Comparison of ENCODE assay signal across 8 cellular contexts in genomic region chr1:50251592-50252165, GRCh38.
A peak's percentile ranks its signal among the peaks of the same experiment; 100 is the strongest.
DNase-seq lines count a peak whose midpoint lies in the region; ATAC-seq, FAIRE-seq and TF ChIP-seq lines count a peak whose summit lies in the region.

No MANE protein-coding gene starts in this region.

- H3K4me3 ChIP-seq in kidney (ENCODE audit: low read length in 2 of 2), result no peak overlapping the region

- H3K4me3 Mint-ChIP-seq in chondrocyte (ENCODE audit: unreplicated experiment), result no peak overlapping the region

- H3K36me3 ChIP-seq in kidney (ENCODE audit: control insufficient read depth in 1 of 2, insufficient read depth in 2 of 2, low read length in 2 of 2), result no peaks in the 10 kb centered on the region

- H3K27ac Mint-ChIP-seq in chondrocyte (ENCODE audit: unreplicated experiment), result no peak overlapping the region

- H3K27ac ChIP-seq in kidney (ENCODE audit: low read depth in 2 of 2, low read length in 2 of 2), result no peak overlapping the region

- no peak for TF ChIP-seq CTCF in kidney (IDR thresholded peaks at IDR 0.05; ENCODE audit: borderline replicate concordance, extremely low read depth, insufficient read depth)
- no peak for TF ChIP-seq CTCF in chondrocyte (IDR thresholded peaks at IDR 0.05)

- peaks cover 4% of the 10 kb centered on the region for H3K9me3 Mint-ChIP-seq in chondrocyte (ENCODE audit: low read depth)

- H3K27me3 Mint-ChIP-seq in chondrocyte (ENCODE audit: low read depth), result no peaks in the 10 kb centered on the region

- H3K36me3 Mint-ChIP-seq in chondrocyte (ENCODE audit: low read depth), result no peaks in the 10 kb centered on the region

- TF ChIP-seq POLR2A in erythroblast (IDR thresholded peaks at IDR 0.05; ENCODE audit: low read length), result no peak

- DNase-seq in Ammon's horn (ENCODE audit: low spot score), result peak; percentile 10
- DNase-seq in OCI-M1 (lab: John Stamatoyannopoulos, UW), result peak; percentile 45
- no peak for DNase-seq in kidney
- DNase-seq in chondrocyte (ENCODE audit: low spot score), result no peak
- no peak for DNase-seq in NOMO-1 treated with DMSO at 0.1 percent for 48 hours (lab: John Stamatoyannopoulos, UW; ENCODE audit: unreplicated experiment)
- DNase-seq in erythroblast (lab: John Stamatoyannopoulos, UW), result no peak

- intact Hi-C loops in kidney (cut with DNase I), result no loop called here

- H3K9ac ChIP-seq in kidney (ENCODE audit: low read length in 2 of 2), result no peak overlapping the region

- no peaks in the 10 kb centered on the region for H3K4me1 Mint-ChIP-seq in chondrocyte (ENCODE audit: low read depth)

- no peaks in the 10 kb centered on the region for H3K4me1 ChIP-seq in kidney (ENCODE audit: control insufficient read depth in 1 of 2, insufficient read depth in 1 of 2, low read depth in 1 of 2, low read length in 2 of 2)

- no peak for FAIRE-seq in kidney (lab: Jason Lieb, UNC)

- ATAC-seq in GM19452 (IDR thresholded peaks at IDR 0.05; ENCODE audit: unreplicated experiment) (peak; percentile 94), HG03378 (IDR thresholded peaks at IDR 0.05; ENCODE audit: unreplicated experiment) (peak; percentile 77)

- H3K9me3 ChIP-seq in kidney (ENCODE audit: control insufficient read depth in 1 of 2, low read length in 2 of 2), result no peaks in the 10 kb centered on the region

Comparison
In these comparisons a context has a peak if more than half of its experiments do, and no peak if none do; other contexts are left out.
1. DNase-seq: peak in Ammon's horn (single experiment) and OCI-M1 (single experiment); none in kidney (single experiment), chondrocyte (single experiment), NOMO-1 treated with DMSO at 0.1 percent for 48 hours (single experiment) and erythroblast (0 of 2).